In the genomic region with DNA sequence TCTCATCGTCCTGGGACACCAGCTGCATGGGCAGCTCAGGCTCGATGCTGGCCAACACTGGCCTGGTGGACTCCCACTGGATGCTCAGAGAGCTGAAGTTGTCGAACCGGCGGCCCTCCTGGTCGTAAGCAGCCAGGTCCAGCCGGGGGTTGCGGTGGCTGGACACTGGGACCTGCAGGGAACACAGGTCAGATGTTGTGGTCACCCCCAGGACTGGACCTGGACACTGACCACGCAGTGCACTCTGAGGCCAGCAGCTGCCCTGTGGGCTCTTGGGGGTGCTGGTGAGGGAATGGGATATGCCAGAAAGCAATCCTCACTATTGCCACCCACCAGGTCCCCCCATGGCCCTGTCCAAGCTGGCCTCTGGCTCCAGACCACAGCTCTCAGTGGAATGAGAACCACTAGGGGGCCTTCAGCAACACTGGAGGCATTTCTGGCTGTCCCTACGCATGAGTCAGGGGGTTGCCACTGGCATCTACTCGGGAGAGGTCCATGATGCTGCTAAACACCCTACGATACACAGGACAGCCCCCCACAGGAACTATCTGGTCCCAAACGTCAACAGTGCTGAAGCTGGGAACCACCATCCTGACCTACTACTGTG, we compare ENCODE assay signal across 10 cellular contexts.
DNase-seq lines count a peak whose midpoint lies in the region; ATAC-seq, FAIRE-seq and TF ChIP-seq lines count a peak whose summit lies in the region.
"Had no signal": no experiment of that assay in that cellular context is flagged by ENCODE, and none has a peak within 500 bp of the region (broad histone marks: within the 10 kb centered on the region; RNA-seq: fewer than 3 reads in every experiment).

No MANE protein-coding gene starts in this region.

- no peak overlapping the region for H3K4me2 ChIP-seq in Karpas-422 (ENCODE audit: low read depth, low read length, poor library complexity, severe bottlenecking)

- no peak overlapping the region for H3K27ac Mint-ChIP-seq in neural crest cell (ENCODE audit: unreplicated experiment)

- H4K20me1 ChIP-seq in Karpas-422 (ENCODE audit: insufficient read depth, low read depth, low read length), result no peaks in the 10 kb centered on the region

- no peaks in the 10 kb centered on the region; the same call in 1 of the 2 replicates for H3K79me2 ChIP-seq in Karpas-422 (ENCODE audit: low read length)

- no peak for FAIRE-seq in bronchial epithelial cell (lab: Jason Lieb, UNC)
- FAIRE-seq: small intestine had no signal

- peaks cover 66% of the 10 kb centered on the region for H3K36me3 ChIP-seq in Karpas-422 (ENCODE audit: insufficient read depth, low read length)
- no peaks in the 10 kb centered on the region for H3K36me3 ChIP-seq in bronchial epithelial cell (ENCODE audit: control insufficient read depth, insufficient read depth, low read length)

- ATAC-seq in GM19455 (IDR thresholded peaks at IDR 0.05; ENCODE audit: unreplicated experiment), result no peak
- ATAC-seq: left lobe of liver had no signal

- no peak for TF ChIP-seq POLR2A in erythroblast (IDR thresholded peaks at IDR 0.05; ENCODE audit: low read length)

- H3K36me3 Mint-ChIP-seq in neural crest cell (ENCODE audit: low read depth), result peaks cover 13% of the 10 kb centered on the region

- H3K27me3 ChIP-seq in Karpas-422 (ENCODE audit: low read length) (no peaks in the 10 kb centered on the region), bronchial epithelial cell (ENCODE audit: control insufficient read depth, insufficient read depth, low read length) (peaks cover 5% of the 10 kb centered on the region)

- H3K9ac ChIP-seq in Karpas-422 (ENCODE audit: low read length), result no peak overlapping the region

- H3K4me1 ChIP-seq in Karpas-422 (ENCODE audit: low read length), result peaks cover 37% of the 10 kb centered on the region

- no peaks in the 10 kb centered on the region for H3K9me3 ChIP-seq in Karpas-422 (ENCODE audit: low read length)

- no peaks in the 10 kb centered on the region for H3K9me2 ChIP-seq in Karpas-422 (replicated peaks; ENCODE audit: insufficient read depth, low read length)

- H2AFZ ChIP-seq in Karpas-422 (ENCODE audit: low read length), result no peak overlapping the region

- no peak overlapping the region for H3K4me3 Mint-ChIP-seq in neural crest cell

- TF ChIP-seq CTCF in bronchial epithelial cell (IDR thresholded peaks at IDR 0.05; ENCODE audit: insufficient read depth, low read length, severe bottlenecking) (peak; percentile 17), neural crest cell (conservative IDR thresholded peaks at IDR 0.05) (peak; percentile 33)

- peaks cover 10% of the 10 kb centered on the region for H3K4me1 Mint-ChIP-seq in neural crest cell

- H3K27ac ChIP-seq in Karpas-422 (ENCODE audit: low read length), result peak overlapping the region; percentile 71; the same call in 1 of the 2 replicates

- H3K9me3 Mint-ChIP-seq in neural crest cell, result no peaks in the 10 kb centered on the region

- H3K27me3 Mint-ChIP-seq in neural crest cell (ENCODE audit: low read depth), result no peaks in the 10 kb centered on the region

- H3K4me3 ChIP-seq in Karpas-422 (ENCODE audit: low read length) (no peak overlapping the region), bronchial epithelial cell (ENCODE audit: low read depth, low read length) (no peak overlapping the region)

- peak; percentile 32 for DNase-seq in ELF-1 (ENCODE audit: low read depth, low spot score)
- DNase-seq in Karpas-422, result no peak
- DNase-seq in bronchial epithelial cell (ENCODE audit: low read depth), result no peak
- DNase-seq in neural crest cell (ENCODE audit: low read depth, low spot score), result no peak
- no peak for DNase-seq in erythroblast (lab: John Stamatoyannopoulos, UW)
- DNase-seq in NCI-H748 treated with DMSO at 0.1 percent for 48 hours (lab: John Stamatoyannopoulos, UW), result no peak
- DNase-seq: NK-92 treated with Interleukin-12 subunit alpha and Interleukin-12 subunit beta, amount 100 ng/mL, for 24 hours; small intestine had no signal
